In the genomic region with DNA sequence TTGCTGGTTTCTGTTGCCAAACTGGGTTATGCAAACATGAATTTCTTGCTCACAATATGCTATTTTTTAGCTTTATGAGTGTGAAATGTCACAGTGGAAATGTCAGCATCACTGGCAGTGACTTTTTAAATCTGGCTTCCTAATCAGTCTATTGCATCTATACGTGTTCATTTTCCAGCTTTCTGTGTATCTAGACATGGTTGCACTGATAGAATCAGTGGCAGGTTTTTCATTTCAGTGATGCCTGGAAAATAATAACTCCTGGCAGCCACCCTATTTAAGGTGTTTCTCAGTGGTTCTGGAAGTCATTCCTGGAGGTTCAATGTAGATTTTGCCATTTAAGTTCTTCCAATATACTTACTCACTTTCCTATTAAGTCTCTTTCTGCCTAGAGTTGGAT, we compare ENCODE assay signal across 19 cellular contexts.
DNase-seq lines count a peak whose midpoint lies in the region; ATAC-seq and TF ChIP-seq lines count a peak whose summit lies in the region.
"Had no signal": no experiment of that assay in that cellular context is flagged by ENCODE, and none has a peak within 500 bp of the region (broad histone marks: within the 10 kb centered on the region; RNA-seq: fewer than 3 reads in every experiment).

No MANE protein-coding gene starts in this region.

- no peaks in the 10 kb centered on the region for H3K4me1 Mint-ChIP-seq in T-cell
- H3K4me1 Mint-ChIP-seq: B cell had no signal

- in situ Hi-C loops in transverse colon (cut with MboI; ENCODE audit: low pct_ligation_motif_present in 1 of 4, low pct_unique_long_range_greater_than_20kb in 1 of 4, low sequenced_read_pairs in 3 of 4) = no loop called here

- no peaks in the 10 kb centered on the region for H3K27me3 ChIP-seq in Karpas-422 (ENCODE audit: low read length)
- no peaks in the 10 kb centered on the region for H3K27me3 ChIP-seq in neuron (ENCODE audit: insufficient read depth, low read length)
- H3K27me3 ChIP-seq in transverse colon = no peaks in the 10 kb centered on the region
- H3K27me3 ChIP-seq: BLaER1 treated with 17β-estradiol and CSF1 and Interleukin-3, amounts not matched to agents 10 nM and 100 nM had no signal

- ATAC-seq in T-cell (replicated peaks in 1 of 4) = no peak
- no peak for ATAC-seq in HG02678 (IDR thresholded peaks at IDR 0.05; ENCODE audit: unreplicated experiment)
- ATAC-seq: A549; CD8-positive, alpha-beta T cell; GM12878 had no signal

- no peak overlapping the region for H3K9ac ChIP-seq in Karpas-422 (ENCODE audit: low read length)
- H3K9ac ChIP-seq: BLaER1 treated with 17β-estradiol and CSF1 and Interleukin-3, amounts not matched to agents 10 nM and 100 nM had no signal

- H4K20me1 ChIP-seq in Karpas-422 (ENCODE audit: insufficient read depth, low read depth, low read length) = no peaks in the 10 kb centered on the region
- H4K20me1 ChIP-seq: BLaER1 treated with 17β-estradiol and CSF1 and Interleukin-3, amounts not matched to agents 10 nM and 100 nM had no signal

- H3K27ac ChIP-seq in 22Rv1 (0 out of 2 replicates have a peak overlapping the region, but pooled peaks have one; percentile 60), Karpas-422 (ENCODE audit: low read length) (no peak overlapping the region), transverse colon (no peak overlapping the region)
- H3K27ac ChIP-seq: A549; BLaER1 treated with 17β-estradiol and CSF1 and Interleukin-3, amounts not matched to agents 10 nM and 100 nM had no signal

- H3K27ac Mint-ChIP-seq in T-cell = no peak overlapping the region
- H3K27ac Mint-ChIP-seq: B cell; CD4-positive, alpha-beta T cell; CD8-positive, alpha-beta T cell had no signal

- intact Hi-C loops in transverse colon (cut with DNase I; ENCODE audit: low total_unique reads) = no loop called here

- H3K4me3 ChIP-seq in Karpas-422 (ENCODE audit: low read length) = no peak overlapping the region
- no peak overlapping the region for H3K4me3 ChIP-seq in neuron (ENCODE audit: low read length)
- H3K4me3 ChIP-seq in transverse colon = no peak overlapping the region
- H3K4me3 ChIP-seq: A549; BLaER1 treated with 17β-estradiol and CSF1 and Interleukin-3, amounts not matched to agents 10 nM and 100 nM; GM12878 had no signal

- no peak for TF ChIP-seq POLR2A in transverse colon (IDR thresholded peaks at IDR 0.05)

- peaks cover 6% of the 10 kb centered on the region for H3K4me1 ChIP-seq in Karpas-422 (ENCODE audit: low read length)
- H3K4me1 ChIP-seq in neuron (ENCODE audit: insufficient read depth, low read length) = no peaks in the 10 kb centered on the region
- H3K4me1 ChIP-seq in transverse colon = peaks cover 0 to 12% (median 0%) of the 10 kb centered on the region in 4 donors
- H3K4me1 ChIP-seq: A549, Caco-2 had no signal

- no peaks in the 10 kb centered on the region for H3K36me3 ChIP-seq in Karpas-422 (ENCODE audit: insufficient read depth, low read length)
- H3K36me3 ChIP-seq in neuron (ENCODE audit: insufficient read depth, low read length) = no peaks in the 10 kb centered on the region
- no peaks in the 10 kb centered on the region for H3K36me3 ChIP-seq in transverse colon
- H3K36me3 ChIP-seq: BLaER1 treated with 17β-estradiol and CSF1 and Interleukin-3, amounts not matched to agents 10 nM and 100 nM had no signal

- H3K27me3 Mint-ChIP-seq in T-cell = no peaks in the 10 kb centered on the region
- H3K27me3 Mint-ChIP-seq: B cell; CD4-positive, alpha-beta T cell had no signal

- H3K4me3 Mint-ChIP-seq in T-cell = no peak overlapping the region
- H3K4me3 Mint-ChIP-seq: B cell; CD4-positive, alpha-beta T cell; CD8-positive, alpha-beta T cell had no signal

- DNase-seq in Karpas-422 = no peak
- DNase-seq in SK-N-DZ (ENCODE audit: low spot score) = peak; percentile 93
- no peak for DNase-seq in T-cell
- DNase-seq in transverse colon = no peak
- no peak for DNase-seq in kidney tubule cell (ENCODE audit: low spot score)
- DNase-seq: AML-193; Caco-2; Calu3; CD4-positive, alpha-beta T cell; CD8-positive, alpha-beta T cell; DMS79 treated with DMSO at 0.1 percent for 48 hours; GF-D8 had no signal

- H2AFZ ChIP-seq in Karpas-422 (ENCODE audit: low read length) = 0 out of 2 replicates have a peak overlapping the region, but pooled peaks have one; percentile 2
- H2AFZ ChIP-seq in neuron (ENCODE audit: low read depth, low read length) = peak overlapping the region; percentile 19

- no peak overlapping the region for H3K4me2 ChIP-seq in Karpas-422 (ENCODE audit: low read depth, low read length, poor library complexity, severe bottlenecking)
- H3K4me2 ChIP-seq: A549; BLaER1 treated with 17β-estradiol and CSF1 and Interleukin-3, amounts not matched to agents 10 nM and 100 nM had no signal

- CTCF ChIA-PET in T-cell (lab: Charles Lee) = no interaction called here

- H3K9me3 ChIP-seq in Karpas-422 (ENCODE audit: low read length) (no peaks in the 10 kb centered on the region; the same call in 1 of the 2 replicates), neuron (ENCODE audit: low read length) (no peaks in the 10 kb centered on the region), transverse colon (no peaks in the 10 kb centered on the region)
- H3K9me3 ChIP-seq: A549, Caco-2 had no signal

- WGBS in transverse colon (ENCODE audit: low coverage in 1 of 2), 2 donors = 83 to 91% methylated on average over 1 of the region's 1 CpG

- TF ChIP-seq CTCF in 22Rv1 (IDR thresholded peaks at IDR 0.05) = no peak
- TF ChIP-seq CTCF in transverse colon (IDR thresholded peaks at IDR 0.05) = no peak

- H3K9me2 ChIP-seq in Karpas-422 (replicated peaks; ENCODE audit: insufficient read depth, low read length) = no peaks in the 10 kb centered on the region

- POLR2A ChIA-PET in T-cell (lab: Charles Lee) = no interaction called here

- TF ChIP-seq EP300 in transverse colon (IDR thresholded peaks at IDR 0.05; ENCODE audit: low read depth) = no peak

- H3K79me2 ChIP-seq in Karpas-422 (ENCODE audit: low read length) = no peaks in the 10 kb centered on the region

- peaks cover 6 to 13% (median 9%) of the 10 kb centered on the region in 3 donors for H3K9me3 Mint-ChIP-seq in T-cell
- H3K9me3 Mint-ChIP-seq: CD8-positive, alpha-beta T cell had no signal

- no peaks in the 10 kb centered on the region for H3K36me3 Mint-ChIP-seq in T-cell
- H3K36me3 Mint-ChIP-seq: CD8-positive, alpha-beta T cell had no signal
